25 cellular contexts compared by ENCODE assay signal in genomic region chr12:14164266-14164665, GRCh38.
"Had no signal": no experiment of that assay in that cellular context is flagged by ENCODE, and none has a peak within 500 bp of the region (broad histone marks: within the 10 kb centered on the region; RNA-seq: fewer than 3 reads in every experiment).

No MANE protein-coding gene starts in this region.

- H3K9me3 Mint-ChIP-seq: activated CD4-positive, alpha-beta memory T cell treated with anti-CD3 and anti-CD28 coated beads, Interleukin-2, amount 10 ng/mL, durations not matched to agents 7 days and 5 days; activated naive CD4-positive, alpha-beta T cell treated with anti-CD3 and anti-CD28 coated beads for 36 hours; activated T-helper 17 cell treated with anti-CD3 and anti-CD28 coated beads, Interleukin-2, amount 50 U/mL, for 72 hours; T-helper 1 cell treated with Interleukin-12 subunit alpha and Interleukin-12 subunit beta and Interleukin-4 antibody, amounts not matched to agents 30 μg/mL and 1 μg/mL, for 36 hours had no signal

- H3K27me3 Mint-ChIP-seq: activated CD4-positive, alpha-beta memory T cell treated with anti-CD3 and anti-CD28 coated beads, Interleukin-2, amount 10 ng/mL, durations not matched to agents 7 days and 5 days; activated CD4-positive, alpha-beta T cell treated with anti-CD3 and anti-CD28 coated beads for 36 hours; activated naive CD8-positive, alpha-beta T cell had no signal

- H3K4me3 Mint-ChIP-seq: activated CD4-positive, alpha-beta memory T cell treated with anti-CD3 and anti-CD28 coated beads, Interleukin-2, amount 10 ng/mL, durations not matched to agents 7 days and 5 days; activated CD4-positive, alpha-beta T cell treated with anti-CD3 and anti-CD28 coated beads for 36 hours; activated naive CD4-positive, alpha-beta T cell treated with anti-CD3 and anti-CD28 coated beads for 36 hours; activated naive CD8-positive, alpha-beta T cell; activated T-helper 17 cell treated with anti-CD3 and anti-CD28 coated beads, Interleukin-2, amount 50 U/mL, for 72 hours; brain; T-helper 1 cell treated with Interleukin-12 subunit alpha and Interleukin-12 subunit beta and Interleukin-4 antibody, amounts not matched to agents 30 μg/mL and 1 μg/mL, for 36 hours had no signal

- ATAC-seq: activated CD4-positive, alpha-beta T cell treated with anti-CD3 and anti-CD28 coated beads for 36 hours; activated T-helper 17 cell treated with anti-CD3 and anti-CD28 coated beads, Interleukin-2, amount 50 U/mL, for 72 hours had no signal

- FAIRE-seq: astrocyte had no signal

- H3K27ac Mint-ChIP-seq: activated CD4-positive, alpha-beta memory T cell treated with anti-CD3 and anti-CD28 coated beads, Interleukin-2, amount 10 ng/mL, durations not matched to agents 7 days and 5 days; activated CD4-positive, alpha-beta T cell treated with anti-CD3 and anti-CD28 coated beads for 36 hours; activated naive CD4-positive, alpha-beta T cell treated with anti-CD3 and anti-CD28 coated beads for 36 hours; activated naive CD8-positive, alpha-beta T cell; activated T-helper 17 cell treated with anti-CD3 and anti-CD28 coated beads, Interleukin-2, amount 50 U/mL, for 72 hours; brain; T-helper 1 cell treated with Interleukin-12 subunit alpha and Interleukin-12 subunit beta and Interleukin-4 antibody, amounts not matched to agents 30 μg/mL and 1 μg/mL, for 36 hours had no signal

- H3K36me3 Mint-ChIP-seq: activated naive CD8-positive, alpha-beta T cell; brain had no signal

- H3K4me3 ChIP-seq: cardiac muscle cell, PC-9 had no signal

- DNase-seq: activated CD4-positive, alpha-beta memory T cell treated with anti-CD3 and anti-CD28 coated beads, Interleukin-2, amount 10 ng/mL, durations not matched to agents 7 days and 5 days; activated CD4-positive, alpha-beta T cell treated with anti-CD3 and anti-CD28 coated beads for 36 hours; activated CD4-positive, alpha-beta T cell treated with anti-CD3 and anti-CD28 coated beads, Interleukin-2, amount 50 U/mL, for 1 hour; activated gamma-delta T cell; activated naive CD4-positive, alpha-beta T cell treated with anti-CD3 and anti-CD28 coated beads for 36 hours; activated T-cell treated with anti-CD3 and anti-CD28 coated beads for 4 hours; activated T-cell treated with anti-CD3 and anti-CD28 coated beads, Interleukin-2, amount 50 U/mL, for 48 hours; amygdala; NCI-H1105 treated with DMSO at 0.1 percent for 48 hours; NCI-H1436 treated with DMSO at 0.1 percent for 48 hours; NCI-H187; NCI-H2081; NCI-H510A treated with DMSO at 0.1 percent for 48 hours; NCI-H69; NK-92 treated with Interleukin-12 subunit alpha and Interleukin-12 subunit beta, amount 100 ng/mL, for 24 hours; PC-9; SHP77 treated with DMSO at 0.1 percent for 48 hours; T-helper 9 cell; WERI-Rb-1 had no signal

- H3K36me3 ChIP-seq: cardiac muscle cell, WERI-Rb-1 had no signal

- H3K4me2 ChIP-seq: PC-9 had no signal

- H3K4me1 Mint-ChIP-seq: activated CD4-positive, alpha-beta memory T cell treated with anti-CD3 and anti-CD28 coated beads, Interleukin-2, amount 10 ng/mL, durations not matched to agents 7 days and 5 days; activated CD4-positive, alpha-beta T cell treated with anti-CD3 and anti-CD28 coated beads for 36 hours; activated T-helper 17 cell treated with anti-CD3 and anti-CD28 coated beads, Interleukin-2, amount 50 U/mL, for 72 hours had no signal

- H2AFZ ChIP-seq: PC-9 had no signal

- H3K27ac ChIP-seq: cardiac muscle cell, PC-9, WERI-Rb-1 had no signal
